ENCODE assay signal across 8 cellular contexts in the genomic region with DNA sequence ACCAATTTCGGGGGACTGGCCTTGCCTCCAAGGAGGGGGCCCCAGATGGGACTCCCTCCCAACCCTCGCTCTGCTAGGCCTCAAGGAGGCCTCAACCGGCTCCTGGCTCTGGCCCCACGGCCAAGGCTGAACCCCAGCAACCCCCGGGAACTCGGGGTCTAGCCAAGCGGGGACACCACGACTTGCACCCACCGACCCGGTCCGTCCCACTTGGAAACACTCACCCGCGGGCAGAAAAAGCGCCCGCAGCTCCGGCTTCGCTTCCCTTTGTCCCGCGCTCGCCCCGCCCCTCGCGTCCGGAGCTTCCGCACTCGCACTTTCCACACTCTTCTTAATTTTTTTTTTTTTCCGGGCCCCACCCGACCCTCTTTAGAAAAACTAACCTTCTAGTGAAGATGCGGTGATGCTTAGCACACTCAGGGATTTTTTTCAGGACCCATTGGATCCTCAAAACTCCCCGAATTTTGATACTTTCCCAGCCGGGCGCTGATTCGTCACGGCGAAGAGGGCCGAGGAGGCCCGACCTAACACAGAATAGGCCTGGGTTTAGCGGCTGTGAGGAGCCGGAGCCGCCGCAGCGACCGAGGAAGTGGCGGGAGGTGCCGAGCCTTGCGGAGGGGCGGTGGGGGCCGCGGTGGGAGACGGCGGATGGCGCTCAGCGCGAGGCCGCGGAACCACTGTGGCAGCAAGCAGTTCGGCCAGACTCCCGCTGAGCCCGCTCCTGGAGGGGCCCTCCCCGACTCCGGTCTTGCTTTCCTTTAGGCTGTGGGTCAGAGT.
DNase-seq lines count a peak whose midpoint lies in the region; ATAC-seq lines count a peak whose summit lies in the region.

A gene (minus strand): TSS at position 270 of the 777 bp plus-strand sequence. CDS start 2,016 bp downstream, outside the sequence.

- DNase-seq in NCI-H2227 (lab: John Stamatoyannopoulos, UW; ENCODE audit: unreplicated experiment) (peak; percentile 91), islet precursor cell (peak; percentile 89), OCI-M2 (lab: John Stamatoyannopoulos, UW; ENCODE audit: unreplicated experiment) (no peak)
- DNase-seq in central memory CD4-positive, alpha-beta T cell, result peak; percentile 73
- DNase-seq in stimulated activated CD4-positive, alpha-beta T cell treated with anti-CD3 and anti-CD28 coated beads, Interleukin-12 subunit alpha, Interleukin-12 subunit beta, amount 100 ng/mL, for 24 hours (ENCODE audit: low read depth in 2 of 2), result peak; percentile 37 to 55

- ATAC-seq in GM18502 (IDR thresholded peaks at IDR 0.05; ENCODE audit: poor library complexity, unreplicated experiment) (peak; percentile 65), HG03039 (IDR thresholded peaks at IDR 0.05; ENCODE audit: unreplicated experiment) (peak; percentile 57)
- peak; percentile 72 to 76 for ATAC-seq in activated CD4-positive, CD25-positive, alpha-beta regulatory T cell treated with anti-CD3 and anti-CD28 coated beads, Interleukin-2, amount 50 U/mL, for 24 hours
